ENCODE assay signal across 15 cellular contexts in the genomic region with DNA sequence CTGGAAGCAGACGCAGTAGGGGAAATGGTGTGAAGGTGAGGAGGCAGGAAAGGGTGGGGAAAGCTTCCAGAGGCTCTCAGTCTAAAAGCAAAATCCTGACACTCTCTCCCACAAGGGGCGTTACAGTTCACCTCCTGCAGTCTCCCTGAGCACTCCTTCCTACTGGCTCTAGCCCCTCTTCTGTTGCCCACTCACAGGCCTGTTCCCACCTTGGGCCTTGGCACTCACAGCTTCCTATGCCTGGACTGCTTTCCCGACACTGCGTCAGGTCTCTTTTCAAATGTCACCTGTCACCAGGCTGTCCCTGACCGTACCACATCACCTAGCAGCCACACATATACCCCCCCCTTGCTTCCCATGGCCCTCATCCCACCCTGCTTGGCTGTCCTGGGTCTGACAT.
"Had no signal": no experiment of that assay in that cellular context is flagged by ENCODE, and none has a peak within 500 bp of the region (broad histone marks: within the 10 kb centered on the region; RNA-seq: fewer than 3 reads in every experiment).

No MANE protein-coding gene starts in this region.

- H3K4me1 Mint-ChIP-seq: activated naive CD8-positive, alpha-beta T cell treated with anti-CD3 and anti-CD28 coated beads, Interleukin-2, amount 10 ng/mL, durations not matched to agents 7 days and 5 days had no signal

- H3K4me3 ChIP-seq: left lung, right lobe of liver had no signal

- H3K9me3 ChIP-seq: left lung, neutrophil, right lobe of liver had no signal

- H3K9me3 Mint-ChIP-seq: activated CD4-positive, alpha-beta memory T cell treated with anti-CD3 and anti-CD28 coated beads for 36 hours; activated naive CD8-positive, alpha-beta T cell treated with anti-CD3 and anti-CD28 coated beads, Interleukin-2, amount 10 ng/mL, durations not matched to agents 7 days and 5 days; activated T-cell treated with anti-CD3 and anti-CD28 coated beads, Interleukin-2, amount 50 U/mL, for 72 hours had no signal

- H3K36me3 Mint-ChIP-seq: activated CD4-positive, alpha-beta memory T cell treated with anti-CD3 and anti-CD28 coated beads for 36 hours; activated naive CD8-positive, alpha-beta T cell treated with anti-CD3 and anti-CD28 coated beads, Interleukin-2, amount 10 ng/mL, durations not matched to agents 7 days and 5 days had no signal

- H3K27ac Mint-ChIP-seq: activated CD4-positive, alpha-beta memory T cell treated with anti-CD3 and anti-CD28 coated beads for 36 hours; activated naive CD8-positive, alpha-beta T cell treated with anti-CD3 and anti-CD28 coated beads, Interleukin-2, amount 10 ng/mL, durations not matched to agents 7 days and 5 days; activated T-cell treated with anti-CD3 and anti-CD28 coated beads, Interleukin-2, amount 50 U/mL, for 72 hours had no signal

- ATAC-seq: activated T-cell treated with anti-CD3 and anti-CD28 coated beads, Interleukin-2, amount 50 U/mL, for 72 hours; foreskin keratinocyte; left lung; right lobe of liver; stimulated activated naive CD8-positive, alpha-beta T cell treated with anti-CD3 and anti-CD28 coated beads, Interleukin-15, Interleukin-2, amounts not matched to agents 100 U/mL and 50 U/mL, for 24 hours had no signal

- DNase-seq: activated CD4-positive, alpha-beta memory T cell treated with anti-CD3 and anti-CD28 coated beads for 36 hours; activated CD8-positive, alpha-beta memory T cell treated with anti-CD3 and anti-CD28 coated beads, Interleukin-2, amount 50 U/mL, for 4 hours; activated gamma-delta T cell treated with Interleukin-2 at 50 U/mL for 16 hours; activated naive CD8-positive, alpha-beta T cell treated with anti-CD3 and anti-CD28 coated beads, Interleukin-2, amount 10 ng/mL, durations not matched to agents 7 days and 5 days; activated T-cell treated with anti-CD3 and anti-CD28 coated beads, Interleukin-2, amount 50 U/mL, for 72 hours; anterior cingulate cortex; foreskin keratinocyte; islet precursor cell; left lung; mesenchymal stem cell; posterior cingulate gyrus; right lobe of liver; stimulated activated CD4-positive, alpha-beta T cell treated with anti-CD3 and anti-CD28 coated beads, Interleukin-2, amount 100 ng/mL, for 24 hours; stimulated activated naive CD8-positive, alpha-beta T cell treated with anti-CD3 and anti-CD28 coated beads, Interleukin-15, Interleukin-2, amounts not matched to agents 100 U/mL and 50 U/mL, for 24 hours had no signal

- H3K27me3 ChIP-seq: foreskin keratinocyte, left lung, neutrophil, right lobe of liver had no signal

- H3K36me3 ChIP-seq: neutrophil, right lobe of liver had no signal

- H3K27ac ChIP-seq: foreskin keratinocyte, left lung, neutrophil, right lobe of liver had no signal

- H3K4me1 ChIP-seq: foreskin keratinocyte, left lung, right lobe of liver had no signal

- H3K4me3 Mint-ChIP-seq: activated CD4-positive, alpha-beta memory T cell treated with anti-CD3 and anti-CD28 coated beads for 36 hours; activated naive CD8-positive, alpha-beta T cell treated with anti-CD3 and anti-CD28 coated beads, Interleukin-2, amount 10 ng/mL, durations not matched to agents 7 days and 5 days; activated T-cell treated with anti-CD3 and anti-CD28 coated beads, Interleukin-2, amount 50 U/mL, for 72 hours had no signal
